Comparison of ENCODE assay signal across 23 cellular contexts in genomic region chr7:99597762-99598501, GRCh38. TPM values are rescaled to one million over a fixed set of nuclear protein-coding genes. Genes with fewer than 3 reads are reported as not detected.
A peak's percentile ranks its signal among the peaks of the same experiment; 100 is the strongest.
DNase-seq lines count a peak whose midpoint lies in the region; ATAC-seq and TF ChIP-seq lines count a peak whose summit lies in the region.
"Had no signal": no experiment of that assay in that cellular context is flagged by ENCODE, and none has a peak within 500 bp of the region (broad histone marks: within the 10 kb centered on the region; RNA-seq: fewer than 3 reads in every experiment).

TSS of gene TMEM225B (plus strand) at chr7:99598267. CDS start at chr7:99604389, 6,122 bp downstream.

- no peak within 1 kb of the TSS for H3K4me3 Mint-ChIP-seq in GM23338
- H3K4me3 Mint-ChIP-seq in activated T-helper 17 cell treated with anti-CD3 and anti-CD28 coated beads, Interleukin-2, amount 50 U/mL, for 72 hours, result no peak within 1 kb of the TSS
- no peak within 1 kb of the TSS for H3K4me3 Mint-ChIP-seq in naive thymus-derived CD8-positive, alpha-beta T cell
- H3K4me3 Mint-ChIP-seq: neural crest cell had no signal

- peak within 1 kb of the TSS; percentile 60; the same call in 1 of the 2 replicates for H3K4me2 ChIP-seq in GM23338

- H3K4me3 ChIP-seq in GM23338, result peak within 1 kb of the TSS; percentile 45
- H3K4me3 ChIP-seq: ascending aorta, esophagus squamous epithelium, prostate gland had no signal

- no peak for TF ChIP-seq CTCF in GM23338 (conservative IDR thresholded peaks at IDR 0.05; ENCODE audit: low read depth in 2 of 2)

- no peaks in the 10 kb centered on the region for H3K79me2 ChIP-seq in GM23338 (replicated peaks; ENCODE audit: insufficient read depth)

- no peaks in the 10 kb centered on the region for H3K4me1 Mint-ChIP-seq in GM23338
- no peaks in the 10 kb centered on the region for H3K4me1 Mint-ChIP-seq in activated T-helper 17 cell treated with anti-CD3 and anti-CD28 coated beads, Interleukin-2, amount 50 U/mL, for 72 hours
- H3K4me1 Mint-ChIP-seq in naive thymus-derived CD8-positive, alpha-beta T cell, result peaks cover 0 to 7% (median 0%) of the 10 kb centered on the region in 4 donors
- H3K4me1 Mint-ChIP-seq: neural crest cell had no signal

- ATAC-seq in GM23338, result peak; percentile 62
- ATAC-seq in activated T-helper 17 cell treated with anti-CD3 and anti-CD28 coated beads, Interleukin-2, amount 50 U/mL, for 72 hours (replicated peaks), result peak; percentile 15
- ATAC-seq in naive thymus-derived CD8-positive, alpha-beta T cell, result peak in 1 of 2 donors; percentile 46
- no peak for ATAC-seq in HG03520 (IDR thresholded peaks at IDR 0.05; ENCODE audit: unreplicated experiment)
- ATAC-seq: left cardiac atrium had no signal

- POLR2A ChIA-PET in naive thymus-derived CD8-positive, alpha-beta T cell (lab: Charles Lee), result no interaction called here

- H2AFZ ChIP-seq in GM23338, result peak within 1 kb of the TSS; percentile 88

- H3K4me1 ChIP-seq in GM23338 (ENCODE audit: insufficient read depth), result no peaks in the 10 kb centered on the region
- H3K4me1 ChIP-seq: ascending aorta, esophagus squamous epithelium, prostate gland had no signal

- no peak within 1 kb of the TSS for H3K27ac ChIP-seq in GM23338 (ENCODE audit: low read depth)
- H3K27ac ChIP-seq: ascending aorta, C4-2B, esophagus squamous epithelium, HL-60, prostate gland had no signal

- H3K27me3 ChIP-seq in GM23338 (ENCODE audit: insufficient read depth), result no peaks in the 10 kb centered on the region
- H3K27me3 ChIP-seq: ascending aorta, esophagus squamous epithelium had no signal

- no peaks in the 10 kb centered on the region for H4K20me1 ChIP-seq in GM23338 (replicated peaks; ENCODE audit: insufficient read depth)

- no peak within 1 kb of the TSS for H3K27ac Mint-ChIP-seq in GM23338
- H3K27ac Mint-ChIP-seq in activated T-helper 17 cell treated with anti-CD3 and anti-CD28 coated beads, Interleukin-2, amount 50 U/mL, for 72 hours, result no peak within 1 kb of the TSS
- H3K27ac Mint-ChIP-seq in naive thymus-derived CD8-positive, alpha-beta T cell, result peak within 1 kb of the TSS in 1 of 10 donors; percentile 53

- DNase-seq in activated T-cell treated with anti-CD3 and anti-CD28 coated beads for 48 hours (ENCODE audit: low read depth) (peak; percentile 20), GM23338 (ENCODE audit: low spot score) (peak; percentile 37), SIG-M5 treated with dmso at 0.1 percent for 504 hours (lab: John Stamatoyannopoulos, UW; ENCODE audit: unreplicated experiment) (no peak), NCI-H1092 treated with DMSO at 0.1 percent for 48 hours (lab: John Stamatoyannopoulos, UW) (no peak)
- DNase-seq in activated T-cell treated with anti-CD3 and anti-CD28 coated beads, Interleukin-2, amount 50 U/mL, for 1 hour, result no peak
- DNase-seq in naive thymus-derived CD8-positive, alpha-beta T cell, result peak in 6 of 10 donors; percentile 17 to 72 (median 37)
- DNase-seq: ACHN; activated effector memory CD4-positive, alpha-beta T cell treated with anti-CD3 and anti-CD28 coated beads, Interleukin-2, amount 50 U/mL, for 16 hours; DMS153; esophagus squamous epithelium; left cardiac atrium; midbrain; MV-4-11; NCI-H187 treated with DMSO at 0.1 percent for 48 hours; NCI-H510A treated with DMSO at 0.1 percent for 48 hours; T-helper 1 cell had no signal

- H3K36me3 Mint-ChIP-seq in GM23338 (ENCODE audit: low read depth), result no peaks in the 10 kb centered on the region; the same call in 2 of the 3 replicates
- no peaks in the 10 kb centered on the region for H3K36me3 Mint-ChIP-seq in activated T-helper 17 cell treated with anti-CD3 and anti-CD28 coated beads, Interleukin-2, amount 50 U/mL, for 72 hours (ENCODE audit: low read depth)
- no peaks in the 10 kb centered on the region for H3K36me3 Mint-ChIP-seq in naive thymus-derived CD8-positive, alpha-beta T cell

- H3K27me3 Mint-ChIP-seq in GM23338 (ENCODE audit: insufficient read depth, low read depth, poor library complexity), result peaks cover 2% of the 10 kb centered on the region
- no peaks in the 10 kb centered on the region for H3K27me3 Mint-ChIP-seq in activated T-helper 17 cell treated with anti-CD3 and anti-CD28 coated beads, Interleukin-2, amount 50 U/mL, for 72 hours
- H3K27me3 Mint-ChIP-seq in naive thymus-derived CD8-positive, alpha-beta T cell, result no peaks in the 10 kb centered on the region

- 0 out of 2 replicates have a peak, but pooled peaks cover 4% of the 10 kb centered on the region for H3K36me3 ChIP-seq in GM23338 (ENCODE audit: insufficient read depth)
- H3K36me3 ChIP-seq: ascending aorta, esophagus squamous epithelium, prostate gland had no signal

- no peaks in the 10 kb centered on the region for H3K9me2 ChIP-seq in GM23338 (ENCODE audit: insufficient read depth)

- H3K9me3 Mint-ChIP-seq in GM23338, result no peaks in the 10 kb centered on the region
- no peaks in the 10 kb centered on the region for H3K9me3 Mint-ChIP-seq in activated T-helper 17 cell treated with anti-CD3 and anti-CD28 coated beads, Interleukin-2, amount 50 U/mL, for 72 hours
- H3K9me3 Mint-ChIP-seq in naive thymus-derived CD8-positive, alpha-beta T cell, result no peaks in the 10 kb centered on the region
- H3K9me3 Mint-ChIP-seq: neural crest cell had no signal

- peaks cover 8% of the 10 kb centered on the region for H3F3A ChIP-seq in GM23338 (replicated peaks; ENCODE audit: low read depth)

TF ChIP-seq in GM23338, 12 proteins besides CTCF, POLR2A, EP300 and RAD21:
- TF ChIP-seq POLR2AphosphoS5 (IDR thresholded peaks at IDR 0.05; ENCODE audit: low read depth) (no peak), ZNF331 (CRISPR knock-in tag; IDR thresholded peaks at IDR 0.05; ENCODE audit: low read depth) (no peak), NANOG (IDR thresholded peaks at IDR 0.05; ENCODE audit: borderline replicate concordance) (no peak), ETS1 (IDR thresholded peaks at IDR 0.05) (no peak)
TF ChIP-seq in GM23338: peak in this region for 0.

RNA-seq across cellular contexts. Expression of gene TMEM225B, which starts in this region (rescaled TPM):
- total RNA-seq in GM23338 (2014; rRNA removed; shearing (Covaris generic)), result not detected in 2 replicates
- 0.45 and 0.50 TPM in 2 replicates for polyA plus RNA-seq in GM23338 (2016; fragmentation: Nextera tagmentation; extraction: Ambion mirVana)
- total RNA-seq in activated T-helper 17 cell treated with anti-CD3 and anti-CD28 coated beads, Interleukin-2, amount 50 U/mL, for 72 hours, result 1 to 10 TPM in 1 of 2 donors, under 1 TPM in 1; 0.86 to 4.4 TPM
- total RNA-seq in naive thymus-derived CD8-positive, alpha-beta T cell, result 1 to 10 TPM; 2.3 to 2.5 TPM
- polyA plus RNA-seq in naive thymus-derived CD8-positive, alpha-beta T cell, result 1 to 10 TPM; 2.7 to 3.4 (median 2.8) TPM

Comparison
In these comparisons a context has a peak if more than half of its experiments do, and no peak if none do; other contexts are left out.
1. DNase-seq: peak in activated T-cell treated with anti-CD3 and anti-CD28 coated beads for 48 hours (single experiment) and naive thymus-derived CD8-positive, alpha-beta T cell (6 of 10); none in activated T-cell treated with anti-CD3 and anti-CD28 coated beads, Interleukin-2, amount 50 U/mL, for 1 hour (single experiment), SIG-M5 treated with dmso at 0.1 percent for 504 hours (single experiment) and NCI-H1092 treated with DMSO at 0.1 percent for 48 hours (single experiment).
2. Peak in DNase-seq, ATAC-seq, H3K4me3 ChIP-seq and H3K4me2 ChIP-seq in GM23338; RNA of the gene not detected or under 1 TPM.